8 cellular contexts compared by ENCODE assay signal in genomic region chr1:145977486-145978476, GRCh38. TPM values are rescaled to one million over a fixed set of nuclear protein-coding genes. Genes with fewer than 3 reads are reported as not detected.
DNase-seq lines count a peak whose midpoint lies in the region; ATAC-seq, FAIRE-seq and TF ChIP-seq lines count a peak whose summit lies in the region.

No MANE protein-coding gene starts in this region.

- no peaks in the 10 kb centered on the region for H3K27me3 Mint-ChIP-seq in T-helper 17 cell
- H3K27me3 Mint-ChIP-seq in astrocyte (ENCODE audit: low read depth, unreplicated experiment): no peaks in the 10 kb centered on the region

- H3K9me3 Mint-ChIP-seq in astrocyte (ENCODE audit: unreplicated experiment): no peaks in the 10 kb centered on the region

- H3K27me3 ChIP-seq in A673 (replicated peaks; ENCODE audit: insufficient read depth, low read depth, low read length, poor library complexity): no peaks in the 10 kb centered on the region
- no peaks in the 10 kb centered on the region for H3K27me3 ChIP-seq in astrocyte (ENCODE audit: insufficient read depth, low read length)

- no peaks in the 10 kb centered on the region for H3K9me3 ChIP-seq in A673 (ENCODE audit: low read depth, low read length, poor library complexity, severe bottlenecking)
- no peaks in the 10 kb centered on the region for H3K9me3 ChIP-seq in T-helper 17 cell (ENCODE audit: control insufficient read depth, low read length, poor library complexity, severe bottlenecking)
- H3K9me3 ChIP-seq in astrocyte (ENCODE audit: insufficient read depth, low read depth, low read length): no peaks in the 10 kb centered on the region

- peak overlapping the region; percentile 80 for H3K9ac ChIP-seq in astrocyte (ENCODE audit: low read length)

- FAIRE-seq in astrocyte (lab: Jason Lieb, UNC): peak; percentile 5

- H3K4me3 ChIP-seq in A673 (ENCODE audit: low read depth, low read length, poor library complexity, severe bottlenecking) (no peak overlapping the region), astrocyte (ENCODE audit: insufficient read depth, low read depth, low read length) (no peak overlapping the region)

- H3K27ac ChIP-seq in A673 (ENCODE audit: low read depth, low read length, poor library complexity, severe bottlenecking) (peak overlapping the region; percentile 95), astrocyte (ENCODE audit: low read depth, low read length) (peak overlapping the region; percentile 93)

- H3K4me1 ChIP-seq in A673 (ENCODE audit: insufficient read depth, low read length, poor library complexity, severe bottlenecking): peaks cover 30% of the 10 kb centered on the region
- peaks cover 28% of the 10 kb centered on the region for H3K4me1 ChIP-seq in astrocyte (ENCODE audit: insufficient read depth, low read length)

- POLR2A ChIA-PET in A673 (lab: Charles Lee; ENCODE audit: low non-redundant PET): no interaction called here

- H3K4me2 ChIP-seq in astrocyte (ENCODE audit: low read length): peak overlapping the region; percentile 79

- peaks cover 27% of the 10 kb centered on the region for H3K4me1 Mint-ChIP-seq in T-helper 17 cell
- H3K4me1 Mint-ChIP-seq in astrocyte (ENCODE audit: low read depth, unreplicated experiment): peaks cover 5% of the 10 kb centered on the region

- no peak overlapping the region for H3K27ac Mint-ChIP-seq in T-helper 17 cell
- H3K27ac Mint-ChIP-seq in astrocyte (ENCODE audit: unreplicated experiment): no peak overlapping the region

- CTCF ChIA-PET in A673 (lab: Charles Lee): interaction anchor here (0.6 to 1.9 kb wide), 7 partner anchors 13 to 58 kb away, joined by 3 to 26 read pairs (median 5); partner anchors contain the start of genes ANKRD34A, LIX1L and POLR3GL

- H3K79me2 ChIP-seq in astrocyte (ENCODE audit: insufficient read depth, low read length): no peaks in the 10 kb centered on the region

- no peaks in the 10 kb centered on the region for H4K20me1 ChIP-seq in astrocyte (ENCODE audit: insufficient read depth, low read length)

- H2AFZ ChIP-seq in astrocyte (ENCODE audit: low read depth, low read length): peak overlapping the region; percentile 48

- H3K4me3 Mint-ChIP-seq in T-helper 17 cell (no peak overlapping the region), astrocyte (ENCODE audit: unreplicated experiment) (peak overlapping the region; percentile 72)

- BruUV-seq in A673 (replicated peaks; lab: Mats Ljungman, UMichigan): no TSS peak

- TF ChIP-seq CTCF in A673 (conservative IDR thresholded peaks at IDR 0.05; ENCODE audit: low read depth, low read length) (peak; percentile 89), astrocyte (IDR thresholded peaks at IDR 0.05; ENCODE audit: insufficient read depth, low read depth, low read length) (peak; percentile 80)

- peak; percentile 35 for ATAC-seq in GM18873 (IDR thresholded peaks at IDR 0.05; ENCODE audit: low FRiP score, unreplicated experiment)
- ATAC-seq in T-helper 17 cell: peak; percentile 35
- no peak for ATAC-seq in HG02870 (IDR thresholded peaks at IDR 0.05; ENCODE audit: unreplicated experiment)

- intact Hi-C loops in A673 (cut with micrococcal nuclease; ENCODE audit: unreplicated experiment): loop anchor here (1.0 to 5.0 kb wide), 2 partner anchors 27 to 130 kb away; partner anchors contain the start of gene NUDT17

- H3K36me3 ChIP-seq in A673 (ENCODE audit: insufficient read depth, low read length, poor library complexity, severe bottlenecking) (no peaks in the 10 kb centered on the region), astrocyte (ENCODE audit: insufficient read depth, low read length) (no peaks in the 10 kb centered on the region)

- DNase-seq in A673 (ENCODE audit: low spot score) (peak; percentile 87), NCI-H187 (lab: John Stamatoyannopoulos, UW) (peak; percentile 63 to 80), T-helper 17 cell (peak; percentile 41 to 51 (median 50)), astrocyte (ENCODE audit: low read depth) (peak; percentile 63), hepatic stellate cell (ENCODE audit: low spot score) (peak; percentile 69), pulmonary artery endothelial cell (ENCODE audit: low read depth, low spot score) (peak; percentile 62)

- no peaks in the 10 kb centered on the region for H3K36me3 Mint-ChIP-seq in T-helper 17 cell (ENCODE audit: low read depth)
- peaks cover 3% of the 10 kb centered on the region for H3K36me3 Mint-ChIP-seq in astrocyte (ENCODE audit: low read depth, unreplicated experiment)

RNA-seq across cellular contexts. Expression of gene POLR3GL, which starts 13.3 kb away (rescaled TPM):
- total RNA-seq in A673 (2021): 8.5 and 11.6 TPM in 2 replicates
- total RNA-seq in T-helper 17 cell: 10 to 100 TPM; 22.2 to 24.1 TPM
- total RNA-seq in astrocyte: 19.2 and 20.5 TPM in 2 replicates
- 15.9 and 16.0 TPM in 2 replicates for total RNA-seq in pulmonary artery endothelial cell

RNA-seq across cellular contexts. Expression of gene ANKRD34A, which starts 13.4 kb away (rescaled TPM):
- 1.6 and 2.2 TPM in 2 replicates for total RNA-seq in A673 (2021)
- total RNA-seq in T-helper 17 cell: 1 to 10 TPM in 1 of 2 donors, under 1 TPM in 1; 0.70 to 1.7 TPM
- total RNA-seq in astrocyte: 5.8 and 6.3 TPM in 2 replicates
- 0.18 and 0.20 TPM in 2 replicates for total RNA-seq in pulmonary artery endothelial cell

RNA-seq across cellular contexts. Expression of gene TXNIP, which starts 18.6 kb away (rescaled TPM):
- total RNA-seq in A673 (2021): 27.3 and 36.4 TPM in 2 replicates
- total RNA-seq in T-helper 17 cell: 100 to 1,000 TPM; 567 to 927 TPM
- total RNA-seq in astrocyte: 157 and 217 TPM in 2 replicates
- total RNA-seq in pulmonary artery endothelial cell: 42.1 and 57.6 TPM in 2 replicates

RNA-seq across cellular contexts. Expression of gene LIX1L, which starts 20.0 kb away (rescaled TPM):
- total RNA-seq in A673 (2021): 39.6 and 40.1 TPM in 2 replicates
- total RNA-seq in T-helper 17 cell: 10 to 100 TPM; 36.6 to 44.1 TPM
- 35.4 and 37.2 TPM in 2 replicates for total RNA-seq in astrocyte
- total RNA-seq in pulmonary artery endothelial cell: 22.9 and 28.6 TPM in 2 replicates

RNA-seq across cellular contexts. Expression of gene HJV, which starts 43.8 kb away (rescaled TPM):
- total RNA-seq in A673 (2021): 0.24 and 0.31 TPM in 2 replicates
- not detected for total RNA-seq in T-helper 17 cell
- not detected in 2 replicates for total RNA-seq in astrocyte
- not detected in 2 replicates for total RNA-seq in pulmonary artery endothelial cell
